Comparison of ENCODE assay signal across 17 cellular contexts in genomic region chr11:48036466-48036865, GRCh38. TPM values are rescaled to one million over a fixed set of nuclear protein-coding genes. Genes with fewer than 3 reads are reported as not detected.
A peak's percentile ranks its signal among the peaks of the same experiment; 100 is the strongest.
DNase-seq lines count a peak whose midpoint lies in the region; ATAC-seq and TF ChIP-seq lines count a peak whose summit lies in the region.
"Had no signal": no experiment of that assay in that cellular context is flagged by ENCODE, and none has a peak within 500 bp of the region (broad histone marks: within the 10 kb centered on the region; RNA-seq: fewer than 3 reads in every experiment).

No MANE protein-coding gene starts in this region.

- TF ChIP-seq CTCF in cardiac fibroblast (IDR thresholded peaks at IDR 0.05; ENCODE audit: low read depth, low read length), result no peak
- TF ChIP-seq CTCF in natural killer cell (IDR thresholded peaks at IDR 0.05), result no peak
- TF ChIP-seq CTCF in tibial nerve (IDR thresholded peaks at IDR 0.05), result no peak
- no peak for TF ChIP-seq CTCF in GM10266 (IDR thresholded peaks at IDR 0.05; ENCODE audit: control insufficient read depth, insufficient read depth, low read depth, missing control alignments)

- TF ChIP-seq POLR2A in tibial nerve (IDR thresholded peaks at IDR 0.05), result no peak

- H3K4me1 ChIP-seq in tibial nerve, result peaks cover 0 to 91% (median 49%) of the 10 kb centered on the region in 4 donors
- H3K4me1 ChIP-seq: colonic mucosa had no signal

- no peaks in the 10 kb centered on the region for H3K27me3 ChIP-seq in tibial nerve
- H3K27me3 ChIP-seq: colonic mucosa, vagina had no signal

- H3K4me3 ChIP-seq in cardiac fibroblast (replicated peaks in 1 of 2; ENCODE audit: low read depth in 2 of 2, low read length in 2 of 2) (no peak overlapping the region), tibial nerve (no peak overlapping the region)
- H3K4me3 ChIP-seq: colonic mucosa, vagina had no signal

- H3K9me3 ChIP-seq in tibial nerve, result no peaks in the 10 kb centered on the region
- H3K9me3 ChIP-seq: colonic mucosa, vagina had no signal

- no peak for DNase-seq in activated T-cell treated with anti-CD3 and anti-CD28 coated beads, Interleukin-2, amount 50 U/mL, for 72 hours
- no peak for DNase-seq in activated T-cell treated with anti-CD3 and anti-CD28 coated beads, Interleukin-2, amount 50 U/mL, for 24 hours
- DNase-seq in cardiac fibroblast (ENCODE audit: low read depth in 2 of 2) (peak; percentile 48 to 72), natural killer cell (no peak), tibial nerve (ENCODE audit: low spot score in 2 of 2) (no peak), Ammon's horn (ENCODE audit: low spot score) (no peak), NCI-H187 (lab: John Stamatoyannopoulos, UW) (no peak), GM10266 (ENCODE audit: extremely low spot score) (no peak)
- DNase-seq: activated CD4-positive, CD25-positive, alpha-beta regulatory T cell; activated CD8-positive, alpha-beta memory T cell treated with anti-CD3 and anti-CD28 coated beads, Interleukin-2, amount 50 U/mL, for 48 hours; colonic mucosa; erythroblast; NCI-H1105; NCI-H345; stimulated activated CD4-positive, alpha-beta T cell treated with anti-CD3 and anti-CD28 coated beads, Interleukin-4, amount 100 ng/mL, for 4 hours had no signal

- peak overlapping the region; percentile 42 to 96 (median 80) for H3K27ac ChIP-seq in tibial nerve
- H3K27ac ChIP-seq: colonic mucosa, vagina had no signal

- TF ChIP-seq EP300 in tibial nerve (IDR thresholded peaks at IDR 0.05), result no peak

- H3K27me3 Mint-ChIP-seq in activated T-cell treated with anti-CD3 and anti-CD28 coated beads, Interleukin-2, amount 50 U/mL, for 72 hours (ENCODE audit: low read depth), result no peaks in the 10 kb centered on the region
- H3K27me3 Mint-ChIP-seq in activated T-cell treated with anti-CD3 and anti-CD28 coated beads, Interleukin-2, amount 50 U/mL, for 24 hours, result no peaks in the 10 kb centered on the region
- H3K27me3 Mint-ChIP-seq in natural killer cell (ENCODE audit: low read depth in 2 of 2), result no peaks in the 10 kb centered on the region
- H3K27me3 Mint-ChIP-seq: activated naive CD8-positive, alpha-beta T cell had no signal

- intact Hi-C loops in natural killer cell (cut with micrococcal nuclease), result no loop called here

- H3K27ac Mint-ChIP-seq in activated T-cell treated with anti-CD3 and anti-CD28 coated beads, Interleukin-2, amount 50 U/mL, for 72 hours, result peak overlapping the region; percentile 41
- no peak overlapping the region for H3K27ac Mint-ChIP-seq in activated T-cell treated with anti-CD3 and anti-CD28 coated beads, Interleukin-2, amount 50 U/mL, for 24 hours
- peak overlapping the region; percentile 71 to 72 for H3K27ac Mint-ChIP-seq in natural killer cell

- no peaks in the 10 kb centered on the region for H3K9me3 Mint-ChIP-seq in activated T-cell treated with anti-CD3 and anti-CD28 coated beads, Interleukin-2, amount 50 U/mL, for 72 hours
- H3K9me3 Mint-ChIP-seq in activated T-cell treated with anti-CD3 and anti-CD28 coated beads, Interleukin-2, amount 50 U/mL, for 24 hours, result no peaks in the 10 kb centered on the region
- H3K9me3 Mint-ChIP-seq in natural killer cell, result no peaks in the 10 kb centered on the region

- peaks cover 59% of the 10 kb centered on the region for H3K4me1 Mint-ChIP-seq in activated T-cell treated with anti-CD3 and anti-CD28 coated beads, Interleukin-2, amount 50 U/mL, for 72 hours (ENCODE audit: low read depth)
- peaks cover 67% of the 10 kb centered on the region for H3K4me1 Mint-ChIP-seq in activated T-cell treated with anti-CD3 and anti-CD28 coated beads, Interleukin-2, amount 50 U/mL, for 24 hours (ENCODE audit: low read depth)
- H3K4me1 Mint-ChIP-seq in natural killer cell, result peaks cover 65 to 79% of the 10 kb centered on the region in 2 donors

- 55% methylated on average over 4 of the region's 4 CpGs for WGBS in tibial nerve, 2 donors

- H3K36me3 Mint-ChIP-seq in activated T-cell treated with anti-CD3 and anti-CD28 coated beads, Interleukin-2, amount 50 U/mL, for 72 hours (ENCODE audit: insufficient read depth in 2 of 2), result peaks cover 3 to 11% of the 10 kb centered on the region in 2 donors
- peaks cover 24% of the 10 kb centered on the region for H3K36me3 Mint-ChIP-seq in activated T-cell treated with anti-CD3 and anti-CD28 coated beads, Interleukin-2, amount 50 U/mL, for 24 hours (ENCODE audit: low read depth)
- H3K36me3 Mint-ChIP-seq in natural killer cell, result no peaks in the 10 kb centered on the region

- no peak for ATAC-seq in activated T-cell treated with anti-CD3 and anti-CD28 coated beads, Interleukin-2, amount 50 U/mL, for 72 hours (replicated peaks in 1 of 2)
- ATAC-seq in natural killer cell, result no peak

- H3K4me3 Mint-ChIP-seq in activated T-cell treated with anti-CD3 and anti-CD28 coated beads, Interleukin-2, amount 50 U/mL, for 72 hours, result peak overlapping the region; percentile 23
- no peak overlapping the region for H3K4me3 Mint-ChIP-seq in activated T-cell treated with anti-CD3 and anti-CD28 coated beads, Interleukin-2, amount 50 U/mL, for 24 hours
- H3K4me3 Mint-ChIP-seq in natural killer cell, result no peak overlapping the region
- H3K4me3 Mint-ChIP-seq: activated naive CD8-positive, alpha-beta T cell had no signal

- H3K36me3 ChIP-seq in tibial nerve, result no peaks in the 10 kb centered on the region
- H3K36me3 ChIP-seq: colonic mucosa, vagina had no signal

RNA-seq across cellular contexts. Expression of gene PTPRJ, which starts 56.1 kb away (rescaled TPM):
- 10 to 100 TPM; 36.6 to 50.6 TPM for total RNA-seq in activated T-cell treated with anti-CD3 and anti-CD28 coated beads, Interleukin-2, amount 50 U/mL, for 72 hours
- 100 to 1,000 TPM; 110 to 127 (median 111) TPM for total RNA-seq in natural killer cell
- total RNA-seq in tibial nerve, result 10 to 100 TPM; 20.5 to 24.3 (median 22.3) TPM

Comparison
In these comparisons a context has a peak if more than half of its experiments do, and no peak if none do; other contexts are left out.
1. H3K4me3 Mint-ChIP-seq: peak in activated T-cell treated with anti-CD3 and anti-CD28 coated beads, Interleukin-2, amount 50 U/mL, for 72 hours (2 of 2); none in activated T-cell treated with anti-CD3 and anti-CD28 coated beads, Interleukin-2, amount 50 U/mL, for 24 hours (single experiment) and natural killer cell (single experiment).
2. DNase-seq: peak in cardiac fibroblast (2 of 2); none in activated T-cell treated with anti-CD3 and anti-CD28 coated beads, Interleukin-2, amount 50 U/mL, for 72 hours (0 of 2), activated T-cell treated with anti-CD3 and anti-CD28 coated beads, Interleukin-2, amount 50 U/mL, for 24 hours (single experiment), natural killer cell (single experiment), tibial nerve (0 of 2), Ammon's horn (single experiment), NCI-H187 (0 of 2) and GM10266 (single experiment).